In the genomic region with DNA sequence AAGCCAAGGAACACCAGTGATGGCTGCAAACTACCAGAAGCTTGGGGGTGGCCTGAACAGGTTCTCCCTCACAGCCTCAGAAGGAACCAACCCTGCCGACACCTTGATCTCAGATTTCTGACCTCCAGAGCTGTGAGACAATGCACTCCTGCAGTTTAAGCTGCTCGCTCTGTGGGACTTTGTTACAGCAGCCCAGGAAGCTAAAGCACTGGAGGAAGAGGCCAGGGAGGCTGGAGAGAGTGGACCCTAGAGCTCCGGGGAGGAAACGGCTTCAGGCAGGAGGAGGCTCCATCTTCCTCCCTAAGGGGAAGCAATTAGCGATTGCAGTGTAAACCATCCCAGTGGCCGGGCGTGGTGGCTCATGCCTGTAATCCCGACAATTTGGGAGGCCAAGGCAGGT, we compare ENCODE assay signal across 20 cellular contexts. TPM values are rescaled to one million over a fixed set of nuclear protein-coding genes. Genes with fewer than 3 reads are reported as not detected.
DNase-seq lines count a peak whose midpoint lies in the region; ATAC-seq and TF ChIP-seq lines count a peak whose summit lies in the region.
"Had no signal": no experiment of that assay in that cellular context is flagged by ENCODE, and none has a peak within 500 bp of the region (broad histone marks: within the 10 kb centered on the region; RNA-seq: fewer than 3 reads in every experiment).

No MANE protein-coding gene starts in this region.

- H3K9ac ChIP-seq in endodermal cell (ENCODE audit: extremely low read depth, low read length, poor library complexity, severe bottlenecking) = no peak overlapping the region
- H3K9ac ChIP-seq: GM23248 had no signal

- H3K27ac ChIP-seq in endodermal cell (ENCODE audit: low read depth, low read length) (no peak overlapping the region), upper lobe of right lung (no peak overlapping the region)
- H3K27ac ChIP-seq: GM23248 had no signal

- H3K4me1 Mint-ChIP-seq in endodermal cell = peaks cover 2% of the 10 kb centered on the region

- H3K4me3 Mint-ChIP-seq in endodermal cell = no peak overlapping the region
- H3K4me3 Mint-ChIP-seq: CD8-positive, alpha-beta T cell; H9 had no signal

- H3K4me3 ChIP-seq in endodermal cell (ENCODE audit: low read length) (no peak overlapping the region), upper lobe of right lung (no peak overlapping the region)
- H3K4me3 ChIP-seq: GM12878, GM23248 had no signal

- ATAC-seq in upper lobe of right lung = no peak
- ATAC-seq: CD8-positive, alpha-beta T cell; GM12878; HCT116 had no signal

- peaks cover 38% of the 10 kb centered on the region for H3K27me3 Mint-ChIP-seq in endodermal cell (ENCODE audit: insufficient read depth)

- H3K36me3 ChIP-seq in endodermal cell (ENCODE audit: control insufficient read depth, insufficient read depth, low read length) (no peaks in the 10 kb centered on the region), upper lobe of right lung (no peaks in the 10 kb centered on the region)

- H3K27me3 ChIP-seq in endodermal cell (ENCODE audit: control insufficient read depth, insufficient read depth, low read length, poor library complexity, severe bottlenecking) (peaks cover 14% of the 10 kb centered on the region), upper lobe of right lung (peaks cover 10% of the 10 kb centered on the region)

- intact Hi-C loops in upper lobe of right lung (cut with DNase I) = no loop called here

- peak; percentile 20 for DNase-seq in NCI-H748 (lab: John Stamatoyannopoulos, UW; ENCODE audit: unreplicated experiment)
- no peak for DNase-seq in NCI-H748 treated with DMSO at 0.1 percent for 48 hours (lab: John Stamatoyannopoulos, UW)
- DNase-seq in NCI-H69 (lab: John Stamatoyannopoulos, UW) = peak; percentile 62
- DNase-seq in endodermal cell = peak; percentile 71
- DNase-seq in upper lobe of right lung = no peak
- no peak for DNase-seq in NCI-H526 treated with DMSO at 0.1 percent for 48 hours (lab: John Stamatoyannopoulos, UW)
- DNase-seq in foreskin melanocyte = no peak
- DNase-seq: C1 segment of cervical spinal cord; Caco-2; CD8-positive, alpha-beta T cell; DMS153; DND-41; GDM1; GM23248; H9 had no signal

- H3K9me3 ChIP-seq in endodermal cell (ENCODE audit: control insufficient read depth, low read length) = no peaks in the 10 kb centered on the region
- no peaks in the 10 kb centered on the region for H3K9me3 ChIP-seq in upper lobe of right lung
- H3K9me3 ChIP-seq: Caco-2 had no signal

- H3K4me1 ChIP-seq in endodermal cell (ENCODE audit: control insufficient read depth, insufficient read depth, low read length) (no peaks in the 10 kb centered on the region), upper lobe of right lung (no peaks in the 10 kb centered on the region)
- H3K4me1 ChIP-seq: Caco-2 had no signal

- no peaks in the 10 kb centered on the region for H3K36me3 Mint-ChIP-seq in endodermal cell (ENCODE audit: low read depth)
- H3K36me3 Mint-ChIP-seq: CD8-positive, alpha-beta T cell had no signal

- H3K27ac Mint-ChIP-seq in endodermal cell = no peak overlapping the region
- H3K27ac Mint-ChIP-seq: CD8-positive, alpha-beta T cell; H9 had no signal

- WGBS in endodermal cell (ENCODE audit: insufficient coverage in 1 of 2, insufficient read length in 1 of 2), 2 experiments = 57% methylated on average over 8 of the region's 8 CpGs

- H3K9me3 Mint-ChIP-seq in endodermal cell = no peaks in the 10 kb centered on the region
- H3K9me3 Mint-ChIP-seq: CD8-positive, alpha-beta T cell; H9 had no signal

- TF ChIP-seq CTCF in endodermal cell (conservative IDR thresholded peaks at IDR 0.05) (no peak), upper lobe of right lung (IDR thresholded peaks at IDR 0.05) (no peak)

RNA-seq across cellular contexts. Expression of gene BARX1, which starts 25.1 kb away (rescaled TPM):
- total RNA-seq in endodermal cell = under 1 TPM in 1 of 2 donors, not detected in 1; 0.35 TPM
- 2.9 TPM for polyA plus RNA-seq in endodermal cell (2013, experiment 1 of 2)
- polyA plus RNA-seq in endodermal cell (2013, experiment 2 of 2) = 2.2 TPM
- not detected for total RNA-seq in upper lobe of right lung
- total RNA-seq: A172, Caco-2, GM12878, GM23248, H4 had no signal
- polyA plus RNA-seq: BJ, GM12878, GM23248 had no signal

Comparison
In these comparisons a context has a peak if more than half of its experiments do, and no peak if none do; other contexts are left out.
1. DNase-seq: peak in NCI-H748 (single experiment), NCI-H69 (single experiment) and endodermal cell (single experiment); none in NCI-H748 treated with DMSO at 0.1 percent for 48 hours (single experiment), upper lobe of right lung (single experiment), NCI-H526 treated with DMSO at 0.1 percent for 48 hours (single experiment) and foreskin melanocyte (single experiment).